In genomic region chr14:68549057-68549421, GRCh38 we compare ENCODE assay signal across 9 cellular contexts.
DNase-seq lines count a peak whose midpoint lies in the region; TF ChIP-seq lines count a peak whose summit lies in the region.
"Had no signal": no experiment of that assay in that cellular context is flagged by ENCODE, and none has a peak within 500 bp of the region (broad histone marks: within the 10 kb centered on the region; RNA-seq: fewer than 3 reads in every experiment).

No MANE protein-coding gene starts in this region.

- H3K36me3 Mint-ChIP-seq in endodermal cell (ENCODE audit: low read depth) (no peaks in the 10 kb centered on the region), nephron progenitor cell (ENCODE audit: low read depth) (peaks cover 6% of the 10 kb centered on the region)
- H3K36me3 Mint-ChIP-seq: stimulated activated effector memory CD8-positive, alpha-beta T cell treated with anti-CD3 and anti-CD28 coated beads, Interleukin-12 subunit alpha, Interleukin-12 subunit beta, amount 100 ng/mL, for 72 hours had no signal

- no peaks in the 10 kb centered on the region for H3K9me3 ChIP-seq in endodermal cell (ENCODE audit: control insufficient read depth, low read length)

- no peaks in the 10 kb centered on the region for H3K4me1 ChIP-seq in endodermal cell (ENCODE audit: control insufficient read depth, insufficient read depth, low read length)

- H3K27me3 ChIP-seq in endodermal cell (ENCODE audit: control insufficient read depth, insufficient read depth, low read length, poor library complexity, severe bottlenecking): no peaks in the 10 kb centered on the region

- peak overlapping the region; percentile 12 for H3K27ac ChIP-seq in endodermal cell (ENCODE audit: low read depth, low read length)

- peaks cover 30% of the 10 kb centered on the region for H3K4me1 Mint-ChIP-seq in endodermal cell
- peaks cover 100% of the 10 kb centered on the region for H3K4me1 Mint-ChIP-seq in nephron progenitor cell

- H3K4me3 ChIP-seq in endodermal cell (ENCODE audit: low read length): no peak overlapping the region

- WGBS in endodermal cell (ENCODE audit: insufficient coverage in 1 of 2, insufficient read length in 1 of 2), 2 experiments: 62% methylated on average over 1 of the region's 1 CpG; no CpG with 5 or more reads in 1 of the 2 experiments

- no peak overlapping the region for H3K27ac Mint-ChIP-seq in endodermal cell
- H3K27ac Mint-ChIP-seq in nephron progenitor cell: peak overlapping the region; percentile 98
- H3K27ac Mint-ChIP-seq: stimulated activated effector memory CD8-positive, alpha-beta T cell treated with anti-CD3 and anti-CD28 coated beads, Interleukin-12 subunit alpha, Interleukin-12 subunit beta, amount 100 ng/mL, for 72 hours had no signal

- DNase-seq in A172 (ENCODE audit: low spot score): peak; percentile 93
- DNase-seq in NCI-H226: peak; percentile 86
- DNase-seq in endodermal cell: no peak
- DNase-seq in nephron progenitor cell: no peak
- DNase-seq in NCI-H1092 (lab: John Stamatoyannopoulos, UW): no peak
- no peak for DNase-seq in cerebellar nuclear complex (lab: John Stamatoyannopoulos, UW)
- DNase-seq in effector CD4-positive, alpha-beta T cell: no peak
- no peak for DNase-seq in MV-4-11 (lab: John Stamatoyannopoulos, UW)

- no peak overlapping the region for H3K4me3 Mint-ChIP-seq in endodermal cell
- H3K4me3 Mint-ChIP-seq in nephron progenitor cell: no peak overlapping the region
- H3K4me3 Mint-ChIP-seq: stimulated activated effector memory CD8-positive, alpha-beta T cell treated with anti-CD3 and anti-CD28 coated beads, Interleukin-12 subunit alpha, Interleukin-12 subunit beta, amount 100 ng/mL, for 72 hours had no signal

- TF ChIP-seq CTCF in endodermal cell (conservative IDR thresholded peaks at IDR 0.05) (no peak), nephron progenitor cell (IDR thresholded peaks at IDR 0.05) (no peak)

- H3K9me3 Mint-ChIP-seq in endodermal cell (no peaks in the 10 kb centered on the region), nephron progenitor cell (peaks cover 4% of the 10 kb centered on the region)
- H3K9me3 Mint-ChIP-seq: stimulated activated effector memory CD8-positive, alpha-beta T cell treated with anti-CD3 and anti-CD28 coated beads, Interleukin-12 subunit alpha, Interleukin-12 subunit beta, amount 100 ng/mL, for 72 hours had no signal

- no peaks in the 10 kb centered on the region for H3K36me3 ChIP-seq in endodermal cell (ENCODE audit: control insufficient read depth, insufficient read depth, low read length)

- no peak overlapping the region for H3K9ac ChIP-seq in endodermal cell (ENCODE audit: extremely low read depth, low read length, poor library complexity, severe bottlenecking)

- peaks cover 31% of the 10 kb centered on the region for H3K27me3 Mint-ChIP-seq in endodermal cell (ENCODE audit: insufficient read depth)
- peaks cover 4% of the 10 kb centered on the region for H3K27me3 Mint-ChIP-seq in nephron progenitor cell (ENCODE audit: low read depth, poor library complexity)

Comparison
In these comparisons a context has a peak if more than half of its experiments do, and no peak if none do; other contexts are left out.
1. DNase-seq: peak in A172 (single experiment) and NCI-H226 (single experiment); none in endodermal cell (single experiment), nephron progenitor cell (single experiment), NCI-H1092 (single experiment), cerebellar nuclear complex (0 of 2), effector CD4-positive, alpha-beta T cell (single experiment) and MV-4-11 (single experiment).